ENCODE assay signal across 8 cellular contexts in the genomic region with DNA sequence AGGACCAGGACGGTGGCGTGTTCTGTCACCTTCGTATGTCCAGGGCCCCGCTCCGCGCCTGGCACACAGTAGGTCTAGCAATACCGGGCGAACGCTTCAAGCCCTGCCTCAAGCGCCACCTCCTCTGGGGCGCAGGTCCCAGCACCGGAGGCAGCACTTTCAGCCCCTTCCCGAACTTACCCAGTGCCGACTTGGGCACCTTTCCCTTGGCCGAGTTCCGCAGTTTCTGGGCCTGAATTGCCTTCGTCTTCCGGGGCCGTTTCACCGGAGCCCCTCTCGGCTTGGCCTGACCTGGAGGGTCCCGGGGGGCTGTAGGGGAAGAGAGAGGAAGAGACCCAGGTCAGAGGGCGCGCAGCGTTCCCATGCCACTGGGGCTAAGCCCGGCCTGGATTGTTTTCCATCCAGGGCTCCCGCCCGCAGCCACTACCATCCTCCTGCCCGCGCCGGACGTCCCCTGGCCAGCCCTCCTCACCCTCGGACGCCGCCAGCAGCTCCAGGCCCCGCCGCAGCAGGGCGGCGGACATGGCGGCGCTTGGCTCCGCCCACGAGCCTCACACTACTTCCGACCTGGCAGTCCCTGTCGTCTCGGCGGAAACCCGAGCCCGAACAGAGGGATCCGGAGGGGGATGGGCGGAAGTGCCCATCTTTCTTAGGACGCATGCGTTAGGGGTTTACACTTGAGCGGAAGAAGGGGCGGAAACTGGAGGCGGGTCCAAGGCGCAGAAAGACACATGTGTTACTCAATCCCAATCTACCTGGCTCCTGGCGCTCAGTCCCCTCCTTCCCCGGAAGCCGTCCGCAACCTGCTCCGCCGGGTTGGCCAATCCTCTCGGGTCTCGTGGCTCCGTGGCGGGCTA. TPM values are rescaled to one million over a fixed set of nuclear protein-coding genes. Genes with fewer than 3 reads are reported as not detected.
DNase-seq lines count a peak whose midpoint lies in the region; ATAC-seq lines count a peak whose summit lies in the region.

A gene with protein sequence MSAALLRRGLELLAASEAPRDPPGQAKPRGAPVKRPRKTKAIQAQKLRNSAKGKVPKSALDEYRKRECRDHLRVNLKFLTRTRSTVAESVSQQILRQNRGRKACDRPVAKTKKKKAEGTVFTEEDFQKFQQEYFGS (minus strand): TSS at position 534 of the 857 bp plus-strand sequence. CDS start 10 bp downstream, at position 524.

- no peaks in the 10 kb centered on the region for H3K27me3 Mint-ChIP-seq in activated naive CD8-positive, alpha-beta T cell

- peak; percentile 82 for ATAC-seq in HG02610 (IDR thresholded peaks at IDR 0.05; ENCODE audit: unreplicated experiment)

- peak within 1 kb of the TSS; percentile 95 for H3K27ac Mint-ChIP-seq in activated naive CD8-positive, alpha-beta T cell

- H3K27ac ChIP-seq in temporal lobe (ENCODE audit: low read depth, low read length): peak within 1 kb of the TSS; percentile 87

- peaks cover 51% of the 10 kb centered on the region for H3K4me1 Mint-ChIP-seq in activated naive CD8-positive, alpha-beta T cell (ENCODE audit: low read depth)

- H3K36me3 Mint-ChIP-seq in activated naive CD8-positive, alpha-beta T cell: peaks cover 5% of the 10 kb centered on the region

- H3K4me3 Mint-ChIP-seq in activated naive CD8-positive, alpha-beta T cell: peak within 1 kb of the TSS; percentile 97

- DNase-seq in NCI-H1105 (lab: John Stamatoyannopoulos, UW) (peak; percentile 97), SKM-1 treated with dmso at 0.1 percent for 144 hours (lab: John Stamatoyannopoulos, UW; ENCODE audit: unreplicated experiment) (peak; percentile 99), glomerular endothelial cell (ENCODE audit: extremely low read depth, low read depth, low spot score) (peak; percentile 90), occipital lobe (lab: John Stamatoyannopoulos, UW) (peak; percentile 98)

- peak within 1 kb of the TSS; percentile 70 for H3K4me3 ChIP-seq in GM08714 (ENCODE audit: low read length)

- H3K9me3 Mint-ChIP-seq in activated naive CD8-positive, alpha-beta T cell (ENCODE audit: low read depth): no peaks in the 10 kb centered on the region

RNA-seq across cellular contexts. Expression of the gene that starts here (rescaled TPM):
- total RNA-seq in glomerular endothelial cell (85.1 and 103 TPM in 2 replicates), occipital lobe (18.9 TPM), temporal lobe (31.7 TPM)

Comparison
In these comparisons a context has a peak if more than half of its experiments do, and no peak if none do; other contexts are left out.
1. Peak in every context shown above with its lines: DNase-seq, ATAC-seq, H3K4me3 ChIP-seq and H3K27ac ChIP-seq.